25 cellular contexts compared by ENCODE assay signal in the genomic region with DNA sequence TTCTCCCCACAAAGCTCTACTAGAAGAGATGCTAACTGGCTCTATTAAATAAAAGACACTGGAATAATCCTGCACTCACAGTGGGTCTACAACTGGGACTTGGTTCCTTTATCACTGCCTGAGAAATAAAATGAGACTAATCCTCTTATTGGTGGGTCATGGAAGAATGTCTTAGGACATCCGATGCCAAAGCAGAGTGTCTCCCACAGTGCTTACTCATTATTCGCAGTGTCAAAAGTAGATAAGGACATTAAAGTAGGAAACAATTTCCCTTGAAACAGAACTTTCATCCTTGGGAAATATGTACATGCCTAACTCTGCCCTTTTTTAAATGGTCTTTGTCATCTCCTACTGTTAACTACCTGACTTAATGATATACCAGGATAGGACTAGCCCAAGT.
DNase-seq lines count a peak whose midpoint lies in the region; ATAC-seq, FAIRE-seq and TF ChIP-seq lines count a peak whose summit lies in the region.
"Had no signal": no experiment of that assay in that cellular context is flagged by ENCODE, and none has a peak within 500 bp of the region (broad histone marks: within the 10 kb centered on the region; RNA-seq: fewer than 3 reads in every experiment).

No MANE protein-coding gene starts in this region.

- peaks cover 62% of the 10 kb centered on the region for H3K4me1 Mint-ChIP-seq in HFFc6 (ENCODE audit: low read depth)

- POLR2A ChIA-PET in A673 (lab: Charles Lee; ENCODE audit: low non-redundant PET): interaction anchor here (0.7 kb wide), 1 partner anchor 15 kb away, joined by 8 read pairs; no protein-coding TSS in a partner anchor
- POLR2A ChIA-PET in K562 (lab: Yijun Ruan, JAX): no interaction called here

- no peak overlapping the region for H2AFZ ChIP-seq in K562 (ENCODE audit: low read depth, low read length)

- no peaks in the 10 kb centered on the region for H3K9me3 Mint-ChIP-seq in HFFc6
- H3K9me3 Mint-ChIP-seq: activated CD4-positive, alpha-beta T cell treated with anti-CD3 and anti-CD28 coated beads, Interleukin-2, amount 10 ng/mL, durations not matched to agents 24 days and 14 days; activated T-cell treated with anti-CD3 and anti-CD28 coated beads, Interleukin-2, amount 50 U/mL, for 72 hours had no signal

- peaks cover 81% of the 10 kb centered on the region for H3K79me2 ChIP-seq in K562 (ENCODE audit: control insufficient read depth, insufficient read depth, low read length)
- H3K79me2 ChIP-seq in mesendoderm (ENCODE audit: control insufficient read depth, insufficient read depth, low read length): peaks cover 54% of the 10 kb centered on the region

- H3K9ac ChIP-seq in K562 (ENCODE audit: insufficient read depth in 1 of 2, low read depth in 2 of 2, low read length in 2 of 2) (no peak overlapping the region), mesendoderm (ENCODE audit: low read length) (no peak overlapping the region)

- H3K27me3 Mint-ChIP-seq in HFFc6 (ENCODE audit: insufficient read depth): no peaks in the 10 kb centered on the region
- H3K27me3 Mint-ChIP-seq: activated CD4-positive, alpha-beta T cell treated with anti-CD3 and anti-CD28 coated beads, Interleukin-2, amount 10 ng/mL, durations not matched to agents 24 days and 14 days had no signal

- no peak overlapping the region for H3K18ac ChIP-seq in mesendoderm (ENCODE audit: low read length)

- no peaks in the 10 kb centered on the region for H3K27me3 ChIP-seq in A673 (replicated peaks; ENCODE audit: insufficient read depth, low read depth, low read length, poor library complexity)
- no peaks in the 10 kb centered on the region for H3K27me3 ChIP-seq in K562 (ENCODE audit: control insufficient read depth in 2 of 2, insufficient read depth in 2 of 2, low read length in 2 of 2)
- H3K27me3 ChIP-seq in mesendoderm (ENCODE audit: insufficient read depth, low read length, poor library complexity): no peaks in the 10 kb centered on the region
- H3K27me3 ChIP-seq: dorsolateral prefrontal cortex, upper lobe of right lung had no signal

- no peak overlapping the region for H2BK120ac ChIP-seq in mesendoderm (ENCODE audit: low read depth, low read length)

- H2BK15ac ChIP-seq in mesendoderm (replicated peaks; ENCODE audit: low read depth): no peak overlapping the region

- H3K56ac ChIP-seq in mesendoderm (ENCODE audit: low read length): no peak overlapping the region

- H3K27ac Mint-ChIP-seq in HFFc6: peak overlapping the region; percentile 35
- H3K27ac Mint-ChIP-seq: activated CD4-positive, alpha-beta T cell treated with anti-CD3 and anti-CD28 coated beads, Interleukin-2, amount 10 ng/mL, durations not matched to agents 24 days and 14 days; activated T-cell treated with anti-CD3 and anti-CD28 coated beads, Interleukin-2, amount 50 U/mL, for 72 hours had no signal

- CTCF ChIA-PET in A673 (lab: Charles Lee): no interaction called here
- CTCF ChIA-PET in K562 (lab: Yijun Ruan, JAX; ENCODE audit: low intra/inter-chr PET ratio): no interaction called here

- H4K20me1 ChIP-seq in K562 (replicated peaks; ENCODE audit: control insufficient read depth, insufficient read depth, low read length): no peaks in the 10 kb centered on the region; the same call in none of the 2 replicates

- H3K9me3 ChIP-seq in A673 (ENCODE audit: low read depth, low read length, poor library complexity, severe bottlenecking): no peaks in the 10 kb centered on the region
- no peaks in the 10 kb centered on the region for H3K9me3 ChIP-seq in K562 (replicated peaks; ENCODE audit: control insufficient read depth, insufficient read depth, low read depth, low read length)
- H3K9me3 ChIP-seq: upper lobe of right lung had no signal

- intact Hi-C loops in A673 (cut with micrococcal nuclease; ENCODE audit: unreplicated experiment): no loop called here
- intact Hi-C loops in K562 (cut with micrococcal nuclease): no loop called here

- H3K79me1 ChIP-seq in mesendoderm (ENCODE audit: low read length): peaks cover 14% of the 10 kb centered on the region

- H3K36me3 ChIP-seq in A673 (ENCODE audit: insufficient read depth, low read length, poor library complexity, severe bottlenecking): no peaks in the 10 kb centered on the region
- H3K36me3 ChIP-seq in K562 (ENCODE audit: control insufficient read depth, insufficient read depth, low read length): no peaks in the 10 kb centered on the region
- no peaks in the 10 kb centered on the region for H3K36me3 ChIP-seq in mesendoderm (ENCODE audit: control insufficient read depth, insufficient read depth, low read length)
- H3K36me3 ChIP-seq: upper lobe of right lung, WERI-Rb-1 had no signal

- H3K4ac ChIP-seq in mesendoderm (ENCODE audit: low read depth, low read length): no peak overlapping the region

- BruUV-seq in A673 (replicated peaks; lab: Mats Ljungman, UMichigan) (no TSS peak), K562 (replicated peaks; lab: Mats Ljungman, UMichigan) (no TSS peak)

- no peaks in the 10 kb centered on the region for H3K9me1 ChIP-seq in K562 (ENCODE audit: control insufficient read depth, insufficient read depth, low read length)

- H3K4me1 ChIP-seq in A673 (ENCODE audit: insufficient read depth, low read length, poor library complexity, severe bottlenecking) (peaks cover 9% of the 10 kb centered on the region), K562 (replicated peaks in 1 of 2; ENCODE audit: control insufficient read depth in 2 of 2, insufficient read depth in 2 of 2, low read length in 2 of 2) (peaks cover 0 to 7% of the 10 kb centered on the region in 2 experiments; a peak in 3 of 5 replicates), mesendoderm (ENCODE audit: control insufficient read depth, low read depth, low read length) (peaks cover 5% of the 10 kb centered on the region)

- ATAC-seq in K562 (peak; percentile 75), GM19351 (IDR thresholded peaks at IDR 0.05; ENCODE audit: unreplicated experiment) (no peak)
- ATAC-seq: activated T-cell treated with anti-CD3 and anti-CD28 coated beads, Interleukin-2, amount 50 U/mL, for 72 hours; upper lobe of right lung had no signal

- no peak overlapping the region for H3K4me3 ChIP-seq in A673 (ENCODE audit: low read depth, low read length, poor library complexity, severe bottlenecking)
- no peak overlapping the region for H3K4me3 ChIP-seq in K562
- H3K4me3 ChIP-seq in mesendoderm (ENCODE audit: low read length): no peak overlapping the region
- H3K4me3 ChIP-seq: dorsolateral prefrontal cortex, SK-N-MC, upper lobe of right lung had no signal

- H4K5ac ChIP-seq in mesendoderm (ENCODE audit: low read length): no peak overlapping the region

- H3K27ac ChIP-seq in A673 (ENCODE audit: low read depth, low read length, poor library complexity, severe bottlenecking) (no peak overlapping the region), K562 (ENCODE audit: extremely low read depth, low read depth, low read length) (no peak overlapping the region), mesendoderm (ENCODE audit: low read depth, low read length) (no peak overlapping the region)
- H3K27ac ChIP-seq: RWPE1, SK-N-MC, upper lobe of right lung, WERI-Rb-1 had no signal

- no peaks in the 10 kb centered on the region for H3K36me3 Mint-ChIP-seq in HFFc6 (ENCODE audit: low read depth)

- H2AK5ac ChIP-seq in mesendoderm (ENCODE audit: low read length): no peak overlapping the region

- peak; percentile 56 for DNase-seq in A673 (ENCODE audit: low spot score)
- DNase-seq in HFFc6: no peak
- DNase-seq in K562 (ENCODE audit: extremely low read depth in 1 of 4, low spot score in 3 of 4): peak in 2 of 4 experiments; percentile 31 to 34
- peak; percentile 14 for DNase-seq in mesendoderm
- no peak for DNase-seq in NCI-H1417 (lab: John Stamatoyannopoulos, UW)
- no peak for DNase-seq in ureter (ENCODE audit: low spot score)
- DNase-seq in DMS 273 treated with DMSO at 0.1 percent for 48 hours (lab: John Stamatoyannopoulos, UW): no peak
- DNase-seq: activated CD4-positive, alpha-beta T cell treated with anti-CD3 and anti-CD28 coated beads, Interleukin-2, amount 10 ng/mL, durations not matched to agents 24 days and 14 days; activated naive CD4-positive, alpha-beta T cell treated with Interleukin-2 at 50 U/mL for 16 hours; activated T-cell treated with anti-CD3 and anti-CD28 coated beads, Interleukin-2, amount 50 U/mL, for 72 hours; amygdala; caudate nucleus; DND-41; dorsolateral prefrontal cortex; Kasumi-1; NCI-H1694 treated with DMSO at 0.1 percent for 48 hours; nucleus accumbens; small intestine; T-helper 2 cell; upper lobe of right lung; WERI-Rb-1 had no signal

- no peak for TF ChIP-seq POLR2A in K562 (conservative IDR thresholded peaks at IDR 0.05)

- TF ChIP-seq EP300 in K562 (IDR thresholded peaks at IDR 0.05; ENCODE audit: low read length): no peak

- FAIRE-seq in K562 (lab: Jason Lieb, UNC): peak; percentile 59
- FAIRE-seq: endothelial cell of umbilical vein, small intestine had no signal

- H3K23ac ChIP-seq in mesendoderm (ENCODE audit: low read length): no peak overlapping the region

- no peak overlapping the region for H2BK5ac ChIP-seq in mesendoderm (ENCODE audit: low read length)

- no peak overlapping the region for H3K4me3 Mint-ChIP-seq in HFFc6
- H3K4me3 Mint-ChIP-seq: activated CD4-positive, alpha-beta T cell treated with anti-CD3 and anti-CD28 coated beads, Interleukin-2, amount 10 ng/mL, durations not matched to agents 24 days and 14 days; activated T-cell treated with anti-CD3 and anti-CD28 coated beads, Interleukin-2, amount 50 U/mL, for 72 hours had no signal

- TF ChIP-seq CTCF in A673 (conservative IDR thresholded peaks at IDR 0.05; ENCODE audit: low read depth, low read length) (no peak), HFFc6 (IDR thresholded peaks at IDR 0.05) (no peak), K562 (IDR thresholded peaks at IDR 0.05 in 2 of 3, conservative IDR thresholded peaks at IDR 0.05 in 1 of 3; ENCODE audit: insufficient read depth in 2 of 3, low read depth in 1 of 3, low read length in 3 of 3) (no peak; a peak in 1 of 6 replicates)

- 0% methylated on average over 2 of the region's 2 CpGs for WGBS in K562 (ENCODE audit: insufficient coverage, low coverage, missing lambda C conversion rate)
- no CpG with 5 or more reads among the region's 2 CpGs for WGBS in mesendoderm (ENCODE audit: extremely low coverage, insufficient coverage, low lambda C conversion rate)

- TF ChIP-seq RAD21 in K562 (CRISPR knock-in tag; conservative IDR thresholded peaks at IDR 0.05 in 1 of 2, IDR thresholded peaks at IDR 0.05 in 1 of 2): no peak

- no peak overlapping the region for H4K8ac ChIP-seq in mesendoderm (ENCODE audit: low read depth, low read length)

- in situ Hi-C loops in K562 (cut with MboI): no loop called here

- H3K4me2 ChIP-seq in K562 (ENCODE audit: insufficient read depth, low read length) (peak overlapping the region; percentile 18), mesendoderm (ENCODE audit: low read length) (no peak overlapping the region)

TF ChIP-seq in K562, 482 proteins besides CTCF, POLR2A, EP300 and RAD21 (continues in another document):
- TF ChIP-seq ARID1B (IDR thresholded peaks at IDR 0.05): peak; percentile 53
- TF ChIP-seq TEAD4 (IDR thresholded peaks at IDR 0.05; ENCODE audit: low read length): 0 out of 2 replicates have a peak, but pooled peaks have one; percentile 7
- TF ChIP-seq TEAD4 (CRISPR knock-in tag; IDR thresholded peaks at IDR 0.05; ENCODE audit: borderline replicate concordance): no peak
- TF ChIP-seq TCF3 (CRISPR knock-in tag; IDR thresholded peaks at IDR 0.05): peak; percentile 30; the same call in 1 of the 2 replicates
- 0 out of 2 replicates have a peak, but pooled peaks have one; percentile 22 for TF ChIP-seq SOX6 (IDR thresholded peaks at IDR 0.05)

Comparison
In these comparisons a context has a peak if more than half of its experiments do, and no peak if none do; other contexts are left out.
1. DNase-seq: peak in A673 (single experiment) and mesendoderm (single experiment); none in HFFc6 (single experiment), NCI-H1417 (0 of 3), ureter (single experiment) and DMS 273 treated with DMSO at 0.1 percent for 48 hours (single experiment).